In the genomic region with DNA sequence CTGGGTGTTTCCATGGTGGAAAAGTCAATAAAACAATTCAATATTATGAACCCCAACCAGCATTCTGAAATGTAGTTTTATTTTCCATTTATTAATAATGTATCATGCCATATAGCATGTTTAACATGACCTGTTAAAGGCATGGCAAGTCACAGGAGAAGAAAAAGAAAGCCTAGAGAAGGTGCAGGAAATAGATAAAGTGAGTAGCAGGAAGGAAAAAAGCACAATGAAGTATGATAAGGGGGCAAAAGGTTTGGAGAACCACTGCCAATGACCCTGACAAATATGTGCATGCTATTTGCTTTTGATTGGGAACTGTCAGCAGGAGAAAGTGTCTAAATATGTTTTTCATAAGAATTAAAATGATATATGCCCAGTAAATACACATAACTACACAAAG, we compare ENCODE assay signal across 23 cellular contexts.
"Had no signal": no experiment of that assay in that cellular context is flagged by ENCODE, and none has a peak within 500 bp of the region (broad histone marks: within the 10 kb centered on the region; RNA-seq: fewer than 3 reads in every experiment).

No MANE protein-coding gene starts in this region.

- H3K9me3 Mint-ChIP-seq: dendritic cell treated with granulocyte-macrophage colony-stimulating factor and Interleukin-4, amounts not matched to agents 40 ng/mL and 50 ng/mL, for 4 days; endodermal cell; memory B cell; natural killer cell had no signal

- H3K36me3 ChIP-seq: left lung, lower lobe of right lung, right atrium auricular region, suprapubic skin, thyroid gland, upper lobe of right lung, vagina had no signal

- H3K27ac Mint-ChIP-seq: dendritic cell treated with granulocyte-macrophage colony-stimulating factor and Interleukin-4, amounts not matched to agents 40 ng/mL and 50 ng/mL, for 4 days; endodermal cell; immature natural killer cell; memory B cell; mesothelial cell of epicardium; natural killer cell had no signal

- H3K9me3 ChIP-seq: left lung, lower lobe of right lung, right atrium auricular region, suprapubic skin, thyroid gland, upper lobe of right lung, vagina had no signal

- H3K27me3 ChIP-seq: left lung, right atrium auricular region, suprapubic skin, thyroid gland, upper lobe of right lung, vagina had no signal

- H3K4me1 Mint-ChIP-seq: immature natural killer cell, memory B cell, mesothelial cell of epicardium, natural killer cell, neural crest cell had no signal

- ATAC-seq: esophagus mucosa, left lung, lower lobe of right lung, natural killer cell, upper lobe of right lung had no signal

- FAIRE-seq: frontal cortex, keratinocyte, small intestine had no signal

- H3K27ac ChIP-seq: left lung, lower lobe of right lung, right atrium auricular region, suprapubic skin, thyroid gland, upper lobe of right lung, vagina had no signal

- H3K36me3 Mint-ChIP-seq: immature natural killer cell, memory B cell, natural killer cell had no signal

- DNase-seq: effector CD4-positive, alpha-beta T cell; endodermal cell; glutamatergic neuron; immature natural killer cell; left lung; lower lobe of right lung; natural killer cell; posterior cingulate gyrus; small intestine; stimulated activated CD4-positive, alpha-beta T cell treated with anti-CD3 and anti-CD28 coated beads, Interleukin-2, amount 100 ng/mL, for 48 hours; stimulated activated naive CD4-positive, alpha-beta T cell treated with Interleukin-2 at 50 U/mL for 16 hours; thyroid gland; upper lobe of right lung had no signal

- H3K27me3 Mint-ChIP-seq: dendritic cell treated with granulocyte-macrophage colony-stimulating factor and Interleukin-4, amounts not matched to agents 40 ng/mL and 50 ng/mL, for 4 days had no signal

- H3K4me3 Mint-ChIP-seq: dendritic cell treated with granulocyte-macrophage colony-stimulating factor and Interleukin-4, amounts not matched to agents 40 ng/mL and 50 ng/mL, for 4 days; endodermal cell; immature natural killer cell; memory B cell; mesothelial cell of epicardium; natural killer cell; neural crest cell had no signal

- H3K4me3 ChIP-seq: left lung, lower lobe of right lung, right atrium auricular region, suprapubic skin, thyroid gland, upper lobe of right lung, vagina had no signal

- H3K4me1 ChIP-seq: left lung, thyroid gland, upper lobe of right lung, vagina had no signal
